ENCODE assay signal across 23 cellular contexts in the genomic region with DNA sequence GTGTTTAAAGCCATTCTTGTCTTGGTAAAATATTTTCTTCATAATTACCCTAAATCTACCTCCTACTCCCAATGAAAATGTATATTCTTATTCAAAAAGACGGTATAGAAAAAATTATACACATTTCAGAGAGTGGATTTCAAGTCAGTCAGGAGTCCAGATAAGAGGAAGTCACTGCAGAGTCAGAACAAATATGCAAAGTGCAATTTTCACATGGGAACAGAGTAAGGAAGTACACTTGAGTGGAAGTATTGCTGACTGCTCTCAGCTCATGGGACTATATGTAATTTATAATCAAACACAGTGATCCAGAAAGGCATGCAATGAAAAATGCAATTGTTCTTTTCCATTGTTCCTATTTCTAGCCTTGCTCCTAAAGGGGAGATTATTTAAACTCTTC.
"Had no signal": no experiment of that assay in that cellular context is flagged by ENCODE, and none has a peak within 500 bp of the region (broad histone marks: within the 10 kb centered on the region; RNA-seq: fewer than 3 reads in every experiment).

No MANE protein-coding gene starts in this region.

- H3K27me3 Mint-ChIP-seq: natural killer cell treated with Interleukin-12 subunit alpha and Interleukin-12 subunit beta and Interleukin-15 and Interleukin-18, amount 100 ng/mL, for 72 hours had no signal

- H3K4me2 ChIP-seq: hepatocyte had no signal

- H3K36me3 ChIP-seq: left ventricle myocardium inferior, ovary, prostate gland, tibial nerve, vagina had no signal

- ATAC-seq: mucosa of descending colon; naive thymus-derived CD4-positive, alpha-beta T cell; natural killer cell treated with Interleukin-12 subunit alpha and Interleukin-12 subunit beta and Interleukin-15 and Interleukin-18, amount 100 ng/mL, for 72 hours; right cardiac atrium; sciatic nerve; stimulated activated effector memory CD8-positive, alpha-beta T cell treated with anti-CD3 and anti-CD28 coated beads, Interleukin-12 subunit alpha, Interleukin-12 subunit beta, amount 100 ng/mL, for 72 hours; stimulated activated naive CD8-positive, alpha-beta T cell treated with anti-CD3 and anti-CD28 coated beads, Interleukin-15, amount 100 ng/mL, for 72 hours had no signal

- H3K4me3 Mint-ChIP-seq: naive thymus-derived CD4-positive, alpha-beta T cell; natural killer cell treated with Interleukin-12 subunit alpha and Interleukin-12 subunit beta and Interleukin-15 and Interleukin-18, amount 100 ng/mL, for 72 hours; stimulated activated effector memory CD8-positive, alpha-beta T cell treated with anti-CD3 and anti-CD28 coated beads, Interleukin-12 subunit alpha, Interleukin-12 subunit beta, amount 100 ng/mL, for 72 hours; stimulated activated naive CD8-positive, alpha-beta T cell treated with anti-CD3 and anti-CD28 coated beads, Interleukin-15, amount 100 ng/mL, for 72 hours; type B pancreatic cell had no signal

- H3K4me1 ChIP-seq: prostate gland had no signal

- H3K27ac Mint-ChIP-seq: naive thymus-derived CD4-positive, alpha-beta T cell; natural killer cell treated with Interleukin-12 subunit alpha and Interleukin-12 subunit beta and Interleukin-15 and Interleukin-18, amount 100 ng/mL, for 72 hours; stimulated activated effector memory CD8-positive, alpha-beta T cell treated with anti-CD3 and anti-CD28 coated beads, Interleukin-12 subunit alpha, Interleukin-12 subunit beta, amount 100 ng/mL, for 72 hours; stimulated activated naive CD8-positive, alpha-beta T cell treated with anti-CD3 and anti-CD28 coated beads, Interleukin-15, amount 100 ng/mL, for 72 hours; type B pancreatic cell had no signal

- H3K4me1 Mint-ChIP-seq: stimulated activated effector memory CD8-positive, alpha-beta T cell treated with anti-CD3 and anti-CD28 coated beads, Interleukin-12 subunit alpha, Interleukin-12 subunit beta, amount 100 ng/mL, for 72 hours; stimulated activated naive CD8-positive, alpha-beta T cell treated with anti-CD3 and anti-CD28 coated beads, Interleukin-15, amount 100 ng/mL, for 72 hours had no signal

- H3K27me3 ChIP-seq: ovary, vagina had no signal

- H3K27ac ChIP-seq: hepatocyte, left ventricle myocardium inferior, ovary, prostate gland, skin epidermis, tibial nerve, vagina had no signal

- H3K9me3 Mint-ChIP-seq: type B pancreatic cell had no signal

- DNase-seq: islet precursor cell; left ventricle myocardium inferior; midbrain; mucosa of descending colon; naive thymus-derived CD4-positive, alpha-beta T cell; ovary; posterior cingulate gyrus; retina; right cardiac atrium; stimulated activated CD4-positive, alpha-beta T cell treated with anti-CD3 and anti-CD28 coated beads, Interleukin-4, amount 100 ng/mL, for 24 hours; stimulated activated naive CD4-positive, alpha-beta T cell treated with Interleukin-2 at 50 U/mL for 16 hours; stimulated activated naive CD8-positive, alpha-beta T cell treated with anti-CD3 and anti-CD28 coated beads, Interleukin-15, amount 100 ng/mL, for 72 hours; substantia nigra had no signal

- H2AFZ ChIP-seq: hepatocyte had no signal

- H3K79me2 ChIP-seq: hepatocyte had no signal

- H3K4me3 ChIP-seq: hepatocyte, left ventricle myocardium inferior, lung, mucosa of descending colon, ovary, prostate gland, skin epidermis, tibial nerve, vagina had no signal

- H3K9me3 ChIP-seq: left ventricle myocardium inferior, ovary, prostate gland, tibial nerve, vagina had no signal

- H3K36me3 Mint-ChIP-seq: naive thymus-derived CD4-positive, alpha-beta T cell; natural killer cell treated with Interleukin-12 subunit alpha and Interleukin-12 subunit beta and Interleukin-15 and Interleukin-18, amount 100 ng/mL, for 72 hours; stimulated activated effector memory CD8-positive, alpha-beta T cell treated with anti-CD3 and anti-CD28 coated beads, Interleukin-12 subunit alpha, Interleukin-12 subunit beta, amount 100 ng/mL, for 72 hours; type B pancreatic cell had no signal
